24 cellular contexts compared by ENCODE assay signal in genomic region chr18:26473721-26474120, GRCh38.
"Had no signal": no experiment of that assay in that cellular context is flagged by ENCODE, and none has a peak within 500 bp of the region (broad histone marks: within the 10 kb centered on the region; RNA-seq: fewer than 3 reads in every experiment).

No MANE protein-coding gene starts in this region.

- H3K36me3 Mint-ChIP-seq: naive B cell; natural killer cell treated with Interleukin-12 subunit alpha and Interleukin-12 subunit beta and Interleukin-15 and Interleukin-18, amount 100 ng/mL, for 72 hours had no signal

- H3K4me1 Mint-ChIP-seq: naive B cell; stimulated activated naive CD8-positive, alpha-beta T cell treated with anti-CD3 and anti-CD28 coated beads, Interleukin-15, amount 100 ng/mL, for 72 hours had no signal

- H3K27ac Mint-ChIP-seq: effector memory CD8-positive, alpha-beta T cell; memory B cell; natural killer cell treated with Interleukin-12 subunit alpha and Interleukin-12 subunit beta and Interleukin-15 and Interleukin-18, amount 100 ng/mL, for 72 hours; progenitor cell of endocrine pancreas; stimulated activated naive CD8-positive, alpha-beta T cell treated with anti-CD3 and anti-CD28 coated beads, Interleukin-15, amount 100 ng/mL, for 72 hours had no signal

- FAIRE-seq: endometrium, kidney had no signal

- ATAC-seq: effector memory CD8-positive, alpha-beta T cell; gastrocnemius medialis; left lobe of liver; mucosa of descending colon; natural killer cell treated with Interleukin-12 subunit alpha and Interleukin-12 subunit beta and Interleukin-15 and Interleukin-18, amount 100 ng/mL, for 72 hours; right lobe of liver; stimulated activated naive CD8-positive, alpha-beta T cell treated with anti-CD3 and anti-CD28 coated beads, Interleukin-15, amount 100 ng/mL, for 72 hours had no signal

- H3K4me3 Mint-ChIP-seq: effector memory CD8-positive, alpha-beta T cell; memory B cell; naive B cell; natural killer cell treated with Interleukin-12 subunit alpha and Interleukin-12 subunit beta and Interleukin-15 and Interleukin-18, amount 100 ng/mL, for 72 hours; neural crest cell; stimulated activated naive CD8-positive, alpha-beta T cell treated with anti-CD3 and anti-CD28 coated beads, Interleukin-15, amount 100 ng/mL, for 72 hours had no signal

- DNase-seq: cortex of kidney; effector memory CD8-positive, alpha-beta T cell; erythroblast; esophagus squamous epithelium; gastrocnemius medialis; head of caudate nucleus; kidney; mucosa of descending colon; naive B cell; right lobe of liver; stimulated activated CD4-positive, alpha-beta T cell treated with anti-CD3 and anti-CD28 coated beads, Interleukin-12 subunit alpha, Interleukin-12 subunit beta, amount 100 ng/mL, for 4 hours; stimulated activated CD4-positive, alpha-beta T cell treated with anti-CD3 and anti-CD28 coated beads, Interleukin-1b, Interleukin-23, amount 100 ng/mL, for 48 hours; stimulated activated CD4-positive, alpha-beta T cell treated with anti-CD3 and anti-CD28 coated beads, Interleukin-4, amount 100 ng/mL, for 1 hour; stimulated activated CD8-positive, alpha-beta memory T cell treated with anti-CD3 and anti-CD28 coated beads, Interleukin-4, amount 100 ng/mL, for 48 hours; stimulated activated naive CD4-positive, alpha-beta T cell; stimulated activated naive CD8-positive, alpha-beta T cell treated with anti-CD3 and anti-CD28 coated beads, Interleukin-15, amount 100 ng/mL, for 72 hours; thyroid gland; trophoblast cell had no signal

- H3K9me3 Mint-ChIP-seq: effector memory CD8-positive, alpha-beta T cell; memory B cell; naive B cell; natural killer cell treated with Interleukin-12 subunit alpha and Interleukin-12 subunit beta and Interleukin-15 and Interleukin-18, amount 100 ng/mL, for 72 hours; neural crest cell; stimulated activated naive CD8-positive, alpha-beta T cell treated with anti-CD3 and anti-CD28 coated beads, Interleukin-15, amount 100 ng/mL, for 72 hours had no signal

- H3K27me3 Mint-ChIP-seq: effector memory CD8-positive, alpha-beta T cell; naive B cell; natural killer cell treated with Interleukin-12 subunit alpha and Interleukin-12 subunit beta and Interleukin-15 and Interleukin-18, amount 100 ng/mL, for 72 hours; progenitor cell of endocrine pancreas; stimulated activated naive CD8-positive, alpha-beta T cell treated with anti-CD3 and anti-CD28 coated beads, Interleukin-15, amount 100 ng/mL, for 72 hours had no signal
